22 cellular contexts compared by ENCODE assay signal in the genomic region with DNA sequence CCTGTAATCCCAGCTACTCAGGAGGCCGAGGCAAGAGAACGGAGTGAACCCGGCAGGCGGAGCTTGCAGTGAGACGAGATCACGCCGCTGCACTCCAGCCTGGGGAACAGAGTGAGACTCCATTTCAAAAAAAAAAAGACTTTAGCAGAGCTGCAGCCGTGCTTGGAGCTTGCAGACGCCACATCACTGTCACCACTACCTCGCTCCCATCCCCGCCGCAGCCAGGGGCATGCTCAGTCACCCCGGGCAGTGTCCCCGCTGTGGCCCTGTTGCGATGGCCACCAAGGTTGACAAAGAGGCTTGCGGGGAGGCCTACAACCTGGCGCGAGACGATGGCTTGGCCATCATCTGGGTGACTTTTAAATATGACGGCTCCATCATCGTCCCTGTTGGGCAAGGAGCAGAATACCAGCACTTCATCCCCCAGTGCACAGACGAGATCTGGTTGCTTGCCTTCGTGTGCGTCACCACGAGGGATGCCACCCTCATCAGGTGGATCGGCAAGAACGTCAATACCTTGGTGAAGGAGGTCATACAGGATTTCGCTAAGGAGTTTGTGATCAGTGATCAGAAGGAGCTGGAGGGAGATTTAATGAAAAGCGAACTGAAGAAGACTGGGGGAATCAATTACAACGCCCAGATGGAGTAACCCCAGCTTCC.
A peak's percentile ranks its signal among the peaks of the same experiment; 100 is the strongest.
DNase-seq lines count a peak whose midpoint lies in the region; ATAC-seq and TF ChIP-seq lines count a peak whose summit lies in the region.
"Had no signal": no experiment of that assay in that cellular context is flagged by ENCODE, and none has a peak within 500 bp of the region (broad histone marks: within the 10 kb centered on the region; RNA-seq: fewer than 3 reads in every experiment).

No MANE protein-coding gene starts in this region.

- H2AFZ ChIP-seq in trophoblast cell (ENCODE audit: insufficient read depth, low read length, poor library complexity) = no peak overlapping the region
- H2AFZ ChIP-seq: GM23338 had no signal

- H3K4ac ChIP-seq in trophoblast cell (ENCODE audit: low read depth, low read length) = no peak overlapping the region

- peak overlapping the region; percentile 53; the same call in 1 of the 2 replicates for H3K27ac Mint-ChIP-seq in WTC11
- H3K27ac Mint-ChIP-seq: CD4-positive, CD25-positive, alpha-beta regulatory T cell; GM23338; HFFc6 had no signal

- H3K4me3 ChIP-seq in BLaER1 (no peak overlapping the region), lower lobe of right lung (no peak overlapping the region), trophoblast cell (ENCODE audit: low read depth, low read length) (no peak overlapping the region)
- H3K4me3 ChIP-seq: A549, GM23338, K562 had no signal

- H3K4me3 Mint-ChIP-seq in WTC11 = no peak overlapping the region
- H3K4me3 Mint-ChIP-seq: CD4-positive, CD25-positive, alpha-beta regulatory T cell; CD8-positive, alpha-beta memory T cell; GM23338; HFFc6 had no signal

- DNase-seq in WTC11 (ENCODE audit: low spot score) (no peak), lower lobe of right lung (peak; percentile 33), trophoblast cell (peak; percentile 53 to 80), DMS114 treated with DMSO at 0.1 percent for 48 hours (lab: John Stamatoyannopoulos, UW; ENCODE audit: unreplicated experiment) (no peak)
- DNase-seq: C1 segment of cervical spinal cord; CD4-positive, CD25-positive, alpha-beta regulatory T cell; CD8-positive, alpha-beta memory T cell; COR-L47; DMS153; DMS79; GDM1; H7; HFFc6; IMR-90 had no signal

- no peak overlapping the region for H3K14ac ChIP-seq in trophoblast cell (ENCODE audit: low read length)

- H3K9ac ChIP-seq in BLaER1 (no peak overlapping the region), trophoblast cell (ENCODE audit: low read length) (no peak overlapping the region)

- no peak overlapping the region for H4K12ac ChIP-seq in trophoblast cell (ENCODE audit: low read depth, low read length)

- H4K20me1 ChIP-seq in BLaER1 = no peaks in the 10 kb centered on the region

- intact Hi-C loops in lower lobe of right lung (cut with DNase I) = no loop called here

- no peak overlapping the region for H3K27ac ChIP-seq in BLaER1
- no peak overlapping the region for H3K27ac ChIP-seq in lower lobe of right lung
- H3K27ac ChIP-seq in trophoblast cell (ENCODE audit: low read depth, low read length) = no peak overlapping the region
- H3K27ac ChIP-seq: 22Rv1, A549 had no signal

- H2AK5ac ChIP-seq in trophoblast cell (ENCODE audit: low read length) = no peak overlapping the region

- H3K18ac ChIP-seq in trophoblast cell (ENCODE audit: low read length) = no peak overlapping the region

- H3K23ac ChIP-seq in trophoblast cell (ENCODE audit: low read length) = no peak overlapping the region

- no peaks in the 10 kb centered on the region for H3K9me3 Mint-ChIP-seq in WTC11
- H3K9me3 Mint-ChIP-seq: CD4-positive, CD25-positive, alpha-beta regulatory T cell; CD8-positive, alpha-beta memory T cell; GM23338; HFFc6 had no signal

- H3K4me2 ChIP-seq in BLaER1 (peak overlapping the region; percentile 44), trophoblast cell (ENCODE audit: low read length) (no peak overlapping the region)
- H3K4me2 ChIP-seq: A549, GM23338 had no signal

- H3K79me2 ChIP-seq in trophoblast cell (ENCODE audit: control insufficient read depth, insufficient read depth, low read length, poor library complexity) = no peaks in the 10 kb centered on the region

- no peak overlapping the region for H2BK5ac ChIP-seq in trophoblast cell (ENCODE audit: low read depth, low read length, poor library complexity)

- TF ChIP-seq CTCF in WTC11 (IDR thresholded peaks at IDR 0.05) (no peak), lower lobe of right lung (IDR thresholded peaks at IDR 0.05) (no peak)

- H4K8ac ChIP-seq in trophoblast cell (ENCODE audit: low read depth, low read length) = no peak overlapping the region

- POLR2A ChIA-PET in WTC11 (lab: Charles Lee) = no interaction called here

- H3K4me1 ChIP-seq in BLaER1 (peaks cover 31% of the 10 kb centered on the region), lower lobe of right lung (no peaks in the 10 kb centered on the region), trophoblast cell (ENCODE audit: control insufficient read depth in 1 of 2, insufficient read depth in 2 of 2, low read length in 2 of 2) (peaks cover 0 to 3% of the 10 kb centered on the region in 2 experiments)
- H3K4me1 ChIP-seq: A549 had no signal

- no peaks in the 10 kb centered on the region for H3K27me3 Mint-ChIP-seq in WTC11 (ENCODE audit: low read depth)

- H3K79me1 ChIP-seq in trophoblast cell (ENCODE audit: low read length) = peaks cover 3% of the 10 kb centered on the region

- H3K9me3 ChIP-seq in BLaER1 (no peaks in the 10 kb centered on the region), lower lobe of right lung (no peaks in the 10 kb centered on the region), trophoblast cell (ENCODE audit: insufficient read depth, low read depth, low read length) (peaks cover 2% of the 10 kb centered on the region)
- H3K9me3 ChIP-seq: A549 had no signal

- H3K4me1 Mint-ChIP-seq in WTC11 = peaks cover 4% of the 10 kb centered on the region; the same call in 1 of the 2 replicates
- H3K4me1 Mint-ChIP-seq: CD4-positive, CD25-positive, alpha-beta regulatory T cell; CD8-positive, alpha-beta memory T cell; GM23338 had no signal

- no peak for ATAC-seq in WTC11
- no peak for ATAC-seq in lower lobe of right lung
- ATAC-seq in HG02884 (IDR thresholded peaks at IDR 0.05; ENCODE audit: unreplicated experiment) = no peak
- no peak for ATAC-seq in HG03097 (IDR thresholded peaks at IDR 0.05; ENCODE audit: low FRiP score, unreplicated experiment)
- ATAC-seq: A549, GM23338, HCT116, K562 had no signal

- CTCF ChIA-PET in WTC11 (lab: Charles Lee) = no interaction called here

- H3K36me3 Mint-ChIP-seq in WTC11 = no peaks in the 10 kb centered on the region
- H3K36me3 Mint-ChIP-seq: CD4-positive, CD25-positive, alpha-beta regulatory T cell; CD8-positive, alpha-beta memory T cell had no signal

- no peak overlapping the region for H4K91ac ChIP-seq in trophoblast cell (ENCODE audit: low read depth, low read length)

- no peaks in the 10 kb centered on the region for H3K36me3 ChIP-seq in BLaER1
- H3K36me3 ChIP-seq in lower lobe of right lung = no peaks in the 10 kb centered on the region
- H3K36me3 ChIP-seq in trophoblast cell (ENCODE audit: control insufficient read depth in 1 of 2, insufficient read depth in 2 of 2, low read length in 2 of 2) = no peaks in the 10 kb centered on the region

- no peak overlapping the region for H2BK12ac ChIP-seq in trophoblast cell (ENCODE audit: low read length)

- WGBS in trophoblast cell (ENCODE audit: extremely low coverage, insufficient coverage, insufficient read length) = no CpG with 5 or more reads among the region's 30 CpGs

- H2BK120ac ChIP-seq in trophoblast cell (ENCODE audit: insufficient read depth, low read length, poor library complexity) = no peak overlapping the region

- H3K27me3 ChIP-seq in BLaER1 (no peaks in the 10 kb centered on the region), lower lobe of right lung (ENCODE audit: low read depth) (no peaks in the 10 kb centered on the region), trophoblast cell (ENCODE audit: insufficient read depth, low read length) (no peaks in the 10 kb centered on the region)

TF ChIP-seq in WTC11, 78 proteins besides CTCF, POLR2A, EP300 and RAD21 (continues in another document):
- TF ChIP-seq, protein P1, sequence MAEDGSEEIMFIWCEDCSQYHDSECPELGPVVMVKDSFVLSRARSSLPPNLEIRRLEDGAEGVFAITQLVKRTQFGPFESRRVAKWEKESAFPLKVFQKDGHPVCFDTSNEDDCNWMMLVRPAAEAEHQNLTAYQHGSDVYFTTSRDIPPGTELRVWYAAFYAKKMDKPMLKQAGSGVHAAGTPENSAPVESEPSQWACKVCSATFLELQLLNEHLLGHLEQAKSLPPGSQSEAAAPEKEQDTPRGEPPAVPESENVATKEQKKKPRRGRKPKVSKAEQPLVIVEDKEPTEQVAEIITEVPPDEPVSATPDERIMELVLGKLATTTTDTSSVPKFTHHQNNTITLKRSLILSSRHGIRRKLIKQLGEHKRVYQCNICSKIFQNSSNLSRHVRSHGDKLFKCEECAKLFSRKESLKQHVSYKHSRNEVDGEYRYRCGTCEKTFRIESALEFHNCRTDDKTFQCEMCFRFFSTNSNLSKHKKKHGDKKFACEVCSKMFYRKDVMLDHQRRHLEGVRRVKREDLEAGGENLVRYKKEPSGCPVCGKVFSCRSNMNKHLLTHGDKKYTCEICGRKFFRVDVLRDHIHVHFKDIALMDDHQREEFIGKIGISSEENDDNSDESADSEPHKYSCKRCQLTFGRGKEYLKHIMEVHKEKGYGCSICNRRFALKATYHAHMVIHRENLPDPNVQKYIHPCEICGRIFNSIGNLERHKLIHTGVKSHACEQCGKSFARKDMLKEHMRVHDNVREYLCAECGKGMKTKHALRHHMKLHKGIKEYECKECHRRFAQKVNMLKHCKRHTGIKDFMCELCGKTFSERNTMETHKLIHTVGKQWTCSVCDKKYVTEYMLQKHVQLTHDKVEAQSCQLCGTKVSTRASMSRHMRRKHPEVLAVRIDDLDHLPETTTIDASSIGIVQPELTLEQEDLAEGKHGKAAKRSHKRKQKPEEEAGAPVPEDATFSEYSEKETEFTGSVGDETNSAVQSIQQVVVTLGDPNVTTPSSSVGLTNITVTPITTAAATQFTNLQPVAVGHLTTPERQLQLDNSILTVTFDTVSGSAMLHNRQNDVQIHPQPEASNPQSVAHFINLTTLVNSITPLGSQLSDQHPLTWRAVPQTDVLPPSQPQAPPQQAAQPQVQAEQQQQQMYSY (CRISPR knock-in tag; IDR thresholded peaks at IDR 0.05) = no peak

Comparison
In these comparisons a context has a peak if more than half of its experiments do, and no peak if none do; other contexts are left out.
1. DNase-seq: peak in lower lobe of right lung (single experiment) and trophoblast cell (2 of 2); none in WTC11 (single experiment) and DMS114 treated with DMSO at 0.1 percent for 48 hours (single experiment).